Comparison of ENCODE assay signal across 10 cellular contexts in the genomic region with DNA sequence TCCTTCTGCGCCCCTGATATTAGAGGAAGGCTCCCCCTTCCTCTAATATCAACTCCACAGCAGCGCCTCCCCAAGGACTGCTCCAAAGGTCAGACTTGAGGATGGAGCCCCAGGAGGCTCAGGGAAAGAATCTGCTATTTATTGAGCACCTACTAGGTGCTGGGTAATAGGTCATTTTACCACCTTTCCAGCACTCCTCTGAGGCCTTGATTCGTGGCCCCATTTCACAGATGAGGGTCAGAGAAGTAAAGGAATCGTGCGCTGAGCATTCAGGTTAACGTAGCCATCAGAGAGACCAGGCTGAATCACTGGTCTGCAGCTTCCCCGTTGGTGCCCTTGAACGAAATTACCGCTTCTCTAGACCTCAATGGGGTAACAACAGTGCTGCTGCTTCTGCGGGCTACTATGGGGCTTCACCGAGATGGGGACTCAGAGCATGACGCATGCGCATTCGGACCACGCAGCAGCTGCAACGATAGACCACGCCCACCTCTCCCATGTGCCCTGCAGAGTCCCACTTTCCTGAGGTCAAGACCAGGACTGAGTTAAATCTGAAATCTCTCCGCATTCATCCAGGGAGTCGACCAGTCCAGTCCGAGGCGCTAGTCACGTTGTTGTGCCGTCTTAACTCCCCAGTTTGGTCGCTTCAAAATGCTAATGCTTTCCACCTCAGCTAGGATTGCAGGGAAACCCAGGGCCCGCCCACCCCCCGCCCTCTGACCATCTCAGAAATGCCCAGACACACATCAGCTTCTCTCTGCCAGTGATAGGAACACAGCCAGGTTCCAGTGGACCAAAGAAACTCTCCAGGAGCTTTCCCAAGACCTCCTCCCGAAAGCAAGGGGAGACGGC. TPM values are rescaled to one million over a fixed set of nuclear protein-coding genes. Genes with fewer than 3 reads are reported as not detected.
DNase-seq lines count a peak whose midpoint lies in the region; ATAC-seq and TF ChIP-seq lines count a peak whose summit lies in the region.
"Had no signal": no experiment of that assay in that cellular context is flagged by ENCODE, and none has a peak within 500 bp of the region (broad histone marks: within the 10 kb centered on the region; RNA-seq: fewer than 3 reads in every experiment).

No MANE protein-coding gene starts in this region.

- H3K9me2 ChIP-seq in OCI-LY7 (ENCODE audit: insufficient read depth, low read length), result no peaks in the 10 kb centered on the region

- H3K4me3 ChIP-seq in OCI-LY7 (ENCODE audit: low read depth, low read length, poor library complexity, severe bottlenecking) (no peak overlapping the region), fibroblast of the aortic adventitia (ENCODE audit: low read depth, low read length) (peak overlapping the region; percentile 14), neural progenitor cell (peak overlapping the region; percentile 40), gastroesophageal sphincter (no peak overlapping the region)
- no peak overlapping the region for H3K4me3 ChIP-seq in effector memory CD4-positive, alpha-beta T cell (ENCODE audit: insufficient read depth, low read depth, low read length, poor library complexity, severe bottlenecking)
- H3K4me3 ChIP-seq: gastrocnemius medialis had no signal

- ATAC-seq in gastroesophageal sphincter (no peak), HG03457 (IDR thresholded peaks at IDR 0.05; ENCODE audit: unreplicated experiment) (no peak), GM21381 (IDR thresholded peaks at IDR 0.05; ENCODE audit: unreplicated experiment) (no peak)
- ATAC-seq: gastrocnemius medialis, T-helper 17 cell had no signal

- no peak overlapping the region for H2AFZ ChIP-seq in OCI-LY7 (ENCODE audit: low read length)
- H2AFZ ChIP-seq in neural progenitor cell (replicated peaks), result peak overlapping the region; percentile 86

- no peaks in the 10 kb centered on the region for H3K79me2 ChIP-seq in OCI-LY7 (ENCODE audit: insufficient read depth, low read depth, low read length)
- no peaks in the 10 kb centered on the region for H3K79me2 ChIP-seq in neural progenitor cell (ENCODE audit: low read depth)

- no peaks in the 10 kb centered on the region for H3K36me3 Mint-ChIP-seq in neural progenitor cell

- H3K4me2 ChIP-seq in OCI-LY7 (ENCODE audit: low read length), result no peak overlapping the region
- H3K4me2 ChIP-seq in neural progenitor cell, result peak overlapping the region; percentile 78

- H3K4me3 Mint-ChIP-seq in neural progenitor cell, result peak overlapping the region; percentile 76

- H3K27me3 Mint-ChIP-seq in neural progenitor cell (ENCODE audit: insufficient read depth, low read depth), result peaks cover 19% of the 10 kb centered on the region

- no peak for TF ChIP-seq EP300 in gastroesophageal sphincter (IDR thresholded peaks at IDR 0.05)

- H3K4me1 Mint-ChIP-seq in neural progenitor cell, result peaks cover 38% of the 10 kb centered on the region

- no peaks in the 10 kb centered on the region for H3K9me3 Mint-ChIP-seq in neural progenitor cell

- H3K36me3 ChIP-seq in OCI-LY7 (ENCODE audit: insufficient read depth, low read length) (no peaks in the 10 kb centered on the region), neural progenitor cell (no peaks in the 10 kb centered on the region), gastroesophageal sphincter (no peaks in the 10 kb centered on the region)
- no peaks in the 10 kb centered on the region for H3K36me3 ChIP-seq in effector memory CD4-positive, alpha-beta T cell (ENCODE audit: control insufficient read depth, insufficient read depth, low read length)
- H3K36me3 ChIP-seq: gastrocnemius medialis had no signal

- TF ChIP-seq CTCF in OCI-LY7 (conservative IDR thresholded peaks at IDR 0.05; ENCODE audit: low read length) (no peak), fibroblast of the aortic adventitia (IDR thresholded peaks at IDR 0.05; ENCODE audit: insufficient read depth, low read length) (no peak), neural progenitor cell (IDR thresholded peaks at IDR 0.05) (no peak), gastroesophageal sphincter (IDR thresholded peaks at IDR 0.05) (no peak)

- peaks cover 64% of the 10 kb centered on the region for H3K27me3 ChIP-seq in neural progenitor cell
- peaks cover 66% of the 10 kb centered on the region for H3K27me3 ChIP-seq in gastroesophageal sphincter
- H3K27me3 ChIP-seq in effector memory CD4-positive, alpha-beta T cell (replicated peaks; ENCODE audit: control insufficient read depth, insufficient read depth, low read length, poor library complexity, severe bottlenecking), result peaks cover 25% of the 10 kb centered on the region

- H3K4me1 ChIP-seq in OCI-LY7 (ENCODE audit: insufficient read depth, low read length, poor library complexity, severe bottlenecking) (no peaks in the 10 kb centered on the region), neural progenitor cell (peaks cover 9% of the 10 kb centered on the region), gastroesophageal sphincter (peaks cover 0 to 26% (median 3%) of the 10 kb centered on the region in 3 donors)
- no peaks in the 10 kb centered on the region for H3K4me1 ChIP-seq in effector memory CD4-positive, alpha-beta T cell (ENCODE audit: control insufficient read depth, insufficient read depth, low read length, poor library complexity, severe bottlenecking)

- 22 to 88% methylated on average over 4 to 12 of the region's 28 CpGs for WGBS in gastroesophageal sphincter (ENCODE audit: low coverage in 1 of 2), 2 donors

- CTCF ChIA-PET in OCI-LY7 (lab: Charles Lee; ENCODE audit: unreplicated experiment), result no interaction called here

- no peak overlapping the region for H3K9ac ChIP-seq in neural progenitor cell

- H4K20me1 ChIP-seq in OCI-LY7 (ENCODE audit: insufficient read depth, low read length) (no peaks in the 10 kb centered on the region), neural progenitor cell (ENCODE audit: low read depth) (no peaks in the 10 kb centered on the region)

- intact Hi-C loops in OCI-LY7 (cut with micrococcal nuclease; ENCODE audit: unreplicated experiment), result no loop called here

- TF ChIP-seq POLR2A in gastroesophageal sphincter (IDR thresholded peaks at IDR 0.05), result no peak

- no peaks in the 10 kb centered on the region for H3F3A ChIP-seq in neural progenitor cell (ENCODE audit: low read depth)

- H3K27ac ChIP-seq in OCI-LY7 (ENCODE audit: low read depth, low read length, poor library complexity, severe bottlenecking) (no peak overlapping the region), neural progenitor cell (no peak overlapping the region), gastroesophageal sphincter (no peak overlapping the region)
- no peak overlapping the region for H3K27ac ChIP-seq in effector memory CD4-positive, alpha-beta T cell (ENCODE audit: insufficient read depth, low read length, poor library complexity, severe bottlenecking)
- H3K27ac ChIP-seq: gastrocnemius medialis had no signal

- H3K27ac Mint-ChIP-seq in neural progenitor cell, result no peak overlapping the region
- H3K27ac Mint-ChIP-seq: T-helper 17 cell had no signal

- H3K9me3 ChIP-seq in OCI-LY7 (ENCODE audit: low read length) (no peaks in the 10 kb centered on the region), neural progenitor cell (ENCODE audit: low read depth) (no peaks in the 10 kb centered on the region), gastroesophageal sphincter (no peaks in the 10 kb centered on the region)
- no peaks in the 10 kb centered on the region for H3K9me3 ChIP-seq in effector memory CD4-positive, alpha-beta T cell (ENCODE audit: control insufficient read depth, low read length)
- H3K9me3 ChIP-seq: gastrocnemius medialis had no signal

- no TSS peak for BruUV-seq in OCI-LY7 (replicated peaks; lab: Mats Ljungman, UMichigan)

- DNase-seq in ELF-1 (ENCODE audit: low read depth, low spot score) (peak; percentile 84), OCI-LY7 (ENCODE audit: low spot score) (peak; percentile 55), fibroblast of the aortic adventitia (ENCODE audit: low read depth) (peak; percentile 60), neural progenitor cell (ENCODE audit: low spot score) (peak; percentile 92)
- DNase-seq in effector memory CD4-positive, alpha-beta T cell, result no peak
- DNase-seq: T-helper 17 cell had no signal

- POLR2A ChIA-PET in OCI-LY7 (lab: Charles Lee), result no interaction called here

RNA-seq across cellular contexts. Expression of a gene that starts 12.9 kb away (rescaled TPM):
- total RNA-seq in OCI-LY7 (2014; rRNA removed; shearing (Covaris generic)), result not detected in 2 replicates
- total RNA-seq in OCI-LY7 (2022), result not detected in 2 replicates
- total RNA-seq in fibroblast of the aortic adventitia (ENCODE audit: low replicate concordance), result 5.2 and 28.5 TPM in 2 replicates
- 6.0 and 11.4 TPM in 2 replicates for total RNA-seq in neural progenitor cell (ENCODE audit: low replicate concordance)
- 10 to 100 TPM; 18.2 to 29.6 (median 26.2) TPM for total RNA-seq in gastroesophageal sphincter

RNA-seq across cellular contexts. Expression of a gene that starts 34.9 kb away (rescaled TPM):
- 15.5 and 16.3 TPM in 2 replicates for total RNA-seq in OCI-LY7 (2014; rRNA removed; shearing (Covaris generic))
- total RNA-seq in OCI-LY7 (2022) (20.6 and 25.2 TPM in 2 replicates), fibroblast of the aortic adventitia (ENCODE audit: low replicate concordance) (23.7 and 24.4 TPM in 2 replicates), neural progenitor cell (ENCODE audit: low replicate concordance) (6.7 and 18.9 TPM in 2 replicates), gastroesophageal sphincter (10 to 100 TPM; 26.5 to 52.0 (median 43.8) TPM)

Comparison
In these comparisons a context has a peak if more than half of its experiments do, and no peak if none do; other contexts are left out.
1. DNase-seq: peak in ELF-1 (single experiment), OCI-LY7 (single experiment), fibroblast of the aortic adventitia (single experiment) and neural progenitor cell (single experiment); none in effector memory CD4-positive, alpha-beta T cell (0 of 3).
2. H3K4me3 ChIP-seq: peak in fibroblast of the aortic adventitia (single experiment) and neural progenitor cell (single experiment); none in OCI-LY7 (single experiment), gastroesophageal sphincter (0 of 2) and effector memory CD4-positive, alpha-beta T cell (single experiment).